Comparison of ENCODE assay signal across 8 cellular contexts in the genomic region with DNA sequence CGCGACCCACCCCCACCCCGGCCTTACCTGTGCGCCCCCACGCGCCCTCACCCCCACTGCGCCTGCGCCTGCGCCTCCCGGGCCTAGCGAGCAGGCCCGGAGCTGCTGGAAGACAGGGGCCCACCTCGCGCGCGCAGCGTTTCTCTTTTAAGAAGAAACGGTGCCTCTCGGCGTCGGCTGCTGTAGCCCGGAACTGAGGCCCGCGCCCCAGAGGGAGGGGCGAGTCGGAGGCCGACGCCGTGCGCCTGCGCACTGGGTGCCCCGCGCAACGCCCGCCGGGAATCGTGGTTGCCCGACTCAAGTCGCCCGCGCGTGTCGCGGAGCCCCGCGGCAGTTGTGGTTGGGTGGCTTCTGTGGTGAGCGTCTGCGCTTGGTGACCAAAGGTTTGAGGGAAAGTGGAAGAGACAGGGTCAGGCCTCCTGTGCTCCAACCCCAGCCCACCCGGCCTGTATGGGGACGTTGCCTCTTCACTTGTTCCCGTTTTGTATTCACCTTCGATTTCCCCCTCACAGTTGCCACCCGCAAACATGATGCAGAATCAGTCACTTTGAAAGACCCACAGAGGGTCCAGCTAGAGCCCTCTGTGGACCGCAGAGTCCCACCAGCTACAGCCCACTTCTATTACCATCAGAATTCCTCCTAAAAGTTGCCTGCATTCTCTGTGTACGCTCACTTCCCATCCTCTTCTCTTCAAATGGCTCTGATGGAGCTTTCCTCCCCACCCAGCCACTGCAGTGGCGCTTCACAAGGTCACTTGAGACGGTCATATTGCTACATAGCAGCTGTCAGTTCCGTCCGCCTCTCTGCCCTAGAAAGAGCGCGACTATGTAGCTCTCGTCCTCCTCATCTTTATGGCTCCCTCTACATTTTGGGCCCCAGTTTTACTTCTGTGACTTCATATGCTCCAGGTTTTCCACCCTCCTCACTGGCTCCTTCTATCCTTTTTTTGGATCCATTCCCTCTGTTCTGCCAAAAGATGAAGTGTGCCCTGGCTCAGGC. TPM values are rescaled to one million over a fixed set of nuclear protein-coding genes. Genes with fewer than 3 reads are reported as not detected.
DNase-seq lines count a peak whose midpoint lies in the region; TF ChIP-seq lines count a peak whose summit lies in the region.

A gene with protein sequence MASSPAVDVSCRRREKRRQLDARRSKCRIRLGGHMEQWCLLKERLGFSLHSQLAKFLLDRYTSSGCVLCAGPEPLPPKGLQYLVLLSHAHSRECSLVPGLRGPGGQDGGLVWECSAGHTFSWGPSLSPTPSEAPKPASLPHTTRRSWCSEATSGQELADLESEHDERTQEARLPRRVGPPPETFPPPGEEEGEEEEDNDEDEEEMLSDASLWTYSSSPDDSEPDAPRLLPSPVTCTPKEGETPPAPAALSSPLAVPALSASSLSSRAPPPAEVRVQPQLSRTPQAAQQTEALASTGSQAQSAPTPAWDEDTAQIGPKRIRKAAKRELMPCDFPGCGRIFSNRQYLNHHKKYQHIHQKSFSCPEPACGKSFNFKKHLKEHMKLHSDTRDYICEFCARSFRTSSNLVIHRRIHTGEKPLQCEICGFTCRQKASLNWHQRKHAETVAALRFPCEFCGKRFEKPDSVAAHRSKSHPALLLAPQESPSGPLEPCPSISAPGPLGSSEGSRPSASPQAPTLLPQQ (minus strand): TSS at position 195 of the 999 bp plus-strand sequence. CDS start 776 bp downstream, outside the sequence.

- H3K27ac Mint-ChIP-seq in H9 (peak within 1 kb of the TSS; percentile 95 to 98 (median 98)), nephron (peak within 1 kb of the TSS; percentile 89 to 97 (median 97))
- peak within 1 kb of the TSS; percentile 97 for H3K27ac Mint-ChIP-seq in stimulated activated naive CD8-positive, alpha-beta T cell treated with anti-CD3 and anti-CD28 coated beads, Interleukin-15, Interleukin-2, amounts not matched to agents 100 ng/mL and 50 ng/mL, for 24 hours

- H4K8ac ChIP-seq in H9 (replicated peaks; ENCODE audit: insufficient read length, low read depth, low read length) = no peak within 1 kb of the TSS

- H3K4ac ChIP-seq in H9 (ENCODE audit: low read depth, low read length) = no peak within 1 kb of the TSS

- peak within 1 kb of the TSS; percentile 13 for H3K14ac ChIP-seq in H9 (ENCODE audit: insufficient read depth, low read length)

- H3K27me3 ChIP-seq in H9 (ENCODE audit: insufficient read depth, low read length) (no peaks in the 10 kb centered on the region; the same call in 1 of the 2 replicates), Loucy (ENCODE audit: insufficient read depth, low read length, poor library complexity, severe bottlenecking) (no peaks in the 10 kb centered on the region)

- WGBS in H9 (ENCODE audit: extremely low coverage, insufficient read length, low lambda C conversion rate) = no CpG with 5 or more reads among the region's 62 CpGs

- H3F3A ChIP-seq in Loucy (ENCODE audit: low read depth) = no peaks in the 10 kb centered on the region

- no peaks in the 10 kb centered on the region for H3K79me1 ChIP-seq in H9 (ENCODE audit: insufficient read depth, low read depth, low read length, poor library complexity, severe bottlenecking)

- TF ChIP-seq POLR2A in Raji (IDR thresholded peaks at IDR 0.05; ENCODE audit: insufficient read depth, low read depth, low read length) = peak; percentile 98

- no peaks in the 10 kb centered on the region for H3K4me1 ChIP-seq in H9 (ENCODE audit: insufficient read depth, low read length)
- peaks cover 58% of the 10 kb centered on the region for H3K4me1 ChIP-seq in Loucy (ENCODE audit: insufficient read depth, low read length, poor library complexity, severe bottlenecking)

- TF ChIP-seq CTCF in H9 (conservative IDR thresholded peaks at IDR 0.05) (no peak; the same call in 2 of the 3 replicates), Loucy (conservative IDR thresholded peaks at IDR 0.05; ENCODE audit: low read length) (no peak), nephron (IDR thresholded peaks at IDR 0.05; ENCODE audit: unreplicated experiment in 3 of 3) (no peak)

- H3K4me2 ChIP-seq in H9 (ENCODE audit: insufficient read depth, insufficient read length, low read length) = peak within 1 kb of the TSS; percentile 77
- peak within 1 kb of the TSS; percentile 100 for H3K4me2 ChIP-seq in Loucy (ENCODE audit: low read depth, low read length, poor library complexity, severe bottlenecking)

- peaks cover 0 to 25% (median 23%) of the 10 kb centered on the region in 3 experiments; a peak in 6 of 7 replicates for H3K36me3 Mint-ChIP-seq in H9 (ENCODE audit: insufficient read depth in 1 of 3, low read depth in 3 of 3)
- H3K36me3 Mint-ChIP-seq in nephron (ENCODE audit: low read depth) = peaks cover 10% of the 10 kb centered on the region
- peaks cover 4% of the 10 kb centered on the region for H3K36me3 Mint-ChIP-seq in stimulated activated naive CD8-positive, alpha-beta T cell treated with anti-CD3 and anti-CD28 coated beads, Interleukin-15, Interleukin-2, amounts not matched to agents 100 ng/mL and 50 ng/mL, for 24 hours (ENCODE audit: low read depth)

- peak within 1 kb of the TSS; percentile 98 for H3K4me3 ChIP-seq in Loucy (ENCODE audit: low read length, poor library complexity, severe bottlenecking)

- no peak within 1 kb of the TSS for H2AFZ ChIP-seq in H9 (ENCODE audit: low read length)
- H2AFZ ChIP-seq in Loucy (ENCODE audit: low read length) = peak within 1 kb of the TSS; percentile 83

- H4K20me1 ChIP-seq in H9 (ENCODE audit: control insufficient read depth, insufficient read depth, insufficient read length) (no peaks in the 10 kb centered on the region), Loucy (ENCODE audit: insufficient read depth, low read length, poor library complexity, severe bottlenecking) (no peaks in the 10 kb centered on the region)

- H3K4me1 Mint-ChIP-seq in H9 = peaks cover 22 to 26% of the 10 kb centered on the region in 2 experiments
- H3K4me1 Mint-ChIP-seq in nephron = peaks cover 26% of the 10 kb centered on the region
- peaks cover 34% of the 10 kb centered on the region for H3K4me1 Mint-ChIP-seq in stimulated activated naive CD8-positive, alpha-beta T cell treated with anti-CD3 and anti-CD28 coated beads, Interleukin-15, Interleukin-2, amounts not matched to agents 100 ng/mL and 50 ng/mL, for 24 hours (ENCODE audit: low read depth)

- H3K36me3 ChIP-seq in Loucy (ENCODE audit: insufficient read depth, low read length) = peaks cover 3% of the 10 kb centered on the region; the same call in 1 of the 2 replicates

- no peak within 1 kb of the TSS for H2BK120ac ChIP-seq in H9 (ENCODE audit: low read depth, low read length, poor library complexity, severe bottlenecking)

- H4K91ac ChIP-seq in H9 (ENCODE audit: insufficient read length, low read depth, low read length) = no peak within 1 kb of the TSS

- H3K9me3 ChIP-seq in H9 (ENCODE audit: control insufficient read depth, low read depth, low read length) (no peaks in the 10 kb centered on the region), Loucy (ENCODE audit: insufficient read depth, low read depth, low read length) (no peaks in the 10 kb centered on the region)

- H4K5ac ChIP-seq in H9 (ENCODE audit: insufficient read length, low read depth, low read length) = no peak within 1 kb of the TSS

- DNase-seq in ELR (ENCODE audit: low read depth) (peak; percentile 98), H9 (peak; percentile 97), fibroblast of peridontal ligament (ENCODE audit: extremely low read depth) (peak; percentile 95)
- peak; percentile 97 for DNase-seq in activated T-helper 9 cell treated with anti-CD3 and anti-CD28 coated beads, Interleukin-2, amount 50 U/mL, for 16 hours (ENCODE audit: low read depth)

- H2BK12ac ChIP-seq in H9 (ENCODE audit: insufficient read length, low read depth, low read length) = no peak within 1 kb of the TSS

- H3K9me2 ChIP-seq in Loucy (replicated peaks; ENCODE audit: low read depth, low read length) = no peaks in the 10 kb centered on the region

- H3K23me2 ChIP-seq in H9 (ENCODE audit: insufficient read length, low read depth, low read length, poor library complexity, severe bottlenecking) = peaks cover 24% of the 10 kb centered on the region

- H3K9me3 Mint-ChIP-seq in H9 (peaks cover 0 to 2% of the 10 kb centered on the region in 2 experiments; a peak in 2 of 5 replicates), nephron (no peaks in the 10 kb centered on the region)
- no peaks in the 10 kb centered on the region for H3K9me3 Mint-ChIP-seq in stimulated activated naive CD8-positive, alpha-beta T cell treated with anti-CD3 and anti-CD28 coated beads, Interleukin-15, Interleukin-2, amounts not matched to agents 100 ng/mL and 50 ng/mL, for 24 hours

- no peak within 1 kb of the TSS for H3K56ac ChIP-seq in H9 (ENCODE audit: insufficient read length, low read depth, low read length)

- H2AK5ac ChIP-seq in H9 (ENCODE audit: insufficient read length, low read length) = no peak within 1 kb of the TSS

- peak within 1 kb of the TSS; percentile 61 for H3K18ac ChIP-seq in H9 (ENCODE audit: insufficient read length, low read depth, low read length)

- H3T11ph ChIP-seq in H9 (ENCODE audit: low read length) = no peak within 1 kb of the TSS

- no peak within 1 kb of the TSS for H2BK5ac ChIP-seq in H9 (ENCODE audit: insufficient read length, low read length)

- no peak within 1 kb of the TSS for H2BK20ac ChIP-seq in H9 (ENCODE audit: low read depth, low read length, poor library complexity, severe bottlenecking)

- peaks cover 39% of the 10 kb centered on the region for H3K27me3 Mint-ChIP-seq in H9 (ENCODE audit: low read depth)
- peaks cover 7% of the 10 kb centered on the region for H3K27me3 Mint-ChIP-seq in nephron (ENCODE audit: low read depth)
- H3K27me3 Mint-ChIP-seq in stimulated activated naive CD8-positive, alpha-beta T cell treated with anti-CD3 and anti-CD28 coated beads, Interleukin-15, Interleukin-2, amounts not matched to agents 100 ng/mL and 50 ng/mL, for 24 hours = no peaks in the 10 kb centered on the region

- peak within 1 kb of the TSS; percentile 53 for H3K9ac ChIP-seq in H9 (ENCODE audit: extremely low read depth, insufficient read length, low read length)
- peak within 1 kb of the TSS; percentile 98 for H3K9ac ChIP-seq in Loucy (ENCODE audit: low read depth, low read length, poor library complexity, severe bottlenecking)

- no peak within 1 kb of the TSS for H3K27ac ChIP-seq in H9 (ENCODE audit: insufficient read length, low read depth, low read length)

- H3K79me2 ChIP-seq in H9 (ENCODE audit: insufficient read depth, low read length) (no peaks in the 10 kb centered on the region), Loucy (ENCODE audit: insufficient read depth, low read length) (peaks cover 37% of the 10 kb centered on the region)

- H3K4me3 Mint-ChIP-seq in H9 (peak within 1 kb of the TSS; percentile 87 to 92), nephron (peak within 1 kb of the TSS; percentile 89 to 95 (median 94))
- H3K4me3 Mint-ChIP-seq in stimulated activated naive CD8-positive, alpha-beta T cell treated with anti-CD3 and anti-CD28 coated beads, Interleukin-15, Interleukin-2, amounts not matched to agents 100 ng/mL and 50 ng/mL, for 24 hours = peak within 1 kb of the TSS; percentile 91

- no peak within 1 kb of the TSS for H3K23ac ChIP-seq in H9 (ENCODE audit: insufficient read length, low read depth, low read length)

- H2BK15ac ChIP-seq in H9 (ENCODE audit: low read depth, low read length) = no peak within 1 kb of the TSS

RNA-seq across cellular contexts. Expression of the gene that starts here (rescaled TPM):
- 40.0 and 40.1 TPM in 2 replicates for total RNA-seq in H9 (2021)
